Comparison of ENCODE assay signal across 11 cellular contexts in genomic region chr18:57775937-57776336, GRCh38. TPM values are rescaled to one million over a fixed set of nuclear protein-coding genes. Genes with fewer than 3 reads are reported as not detected.
DNase-seq lines count a peak whose midpoint lies in the region; ATAC-seq and TF ChIP-seq lines count a peak whose summit lies in the region.
"Had no signal": no experiment of that assay in that cellular context is flagged by ENCODE, and none has a peak within 500 bp of the region (broad histone marks: within the 10 kb centered on the region; RNA-seq: fewer than 3 reads in every experiment).

No MANE protein-coding gene starts in this region.

- ATAC-seq in psoas muscle: no peak
- no peak for ATAC-seq in GM21825 (IDR thresholded peaks at IDR 0.05; ENCODE audit: unreplicated experiment)

- 38 to 47% methylated on average over 3 of the region's 3 CpGs for WGBS in esophagus, 2 donors
- 69 to 72% (median 70%) methylated on average over 3 of the region's 3 CpGs for WGBS in psoas muscle, 3 donors

- no peaks in the 10 kb centered on the region for H3K9me3 ChIP-seq in esophagus (ENCODE audit: control insufficient read depth in 2 of 2, insufficient read depth in 1 of 2, low read depth in 1 of 2, low read length in 1 of 2)
- no peaks in the 10 kb centered on the region for H3K9me3 ChIP-seq in psoas muscle

- POLR2A ChIA-PET in RWPE1 (lab: Yijun Ruan, JAX; ENCODE audit: low non-redundant PET): no interaction called here

- intact Hi-C loops in psoas muscle (cut with DNase I): no loop called here

- H3K4me3 ChIP-seq in AG10803 (ENCODE audit: low read length): no peak overlapping the region
- no peak overlapping the region for H3K4me3 ChIP-seq in esophagus (ENCODE audit: low read depth in 1 of 2, low read length in 2 of 2)
- no peak overlapping the region for H3K4me3 ChIP-seq in psoas muscle

- H3K36me3 ChIP-seq in esophagus (ENCODE audit: control insufficient read depth in 2 of 2, insufficient read depth in 2 of 2, low read length in 1 of 2) (no peaks in the 10 kb centered on the region), psoas muscle (ENCODE audit: insufficient read depth in 1 of 2, low read depth in 1 of 2) (no peaks in the 10 kb centered on the region)

- DNase-seq in AG10803 (ENCODE audit: low read depth): peak; percentile 45
- DNase-seq in RWPE1 (ENCODE audit: low spot score): peak; percentile 66
- no peak for DNase-seq in psoas muscle
- DNase-seq in NCI-H187 (lab: John Stamatoyannopoulos, UW): no peak
- no peak for DNase-seq in A172 (ENCODE audit: low spot score)
- no peak for DNase-seq in medulla oblongata (ENCODE audit: extremely low spot score)
- DNase-seq: activated CD8-positive, alpha-beta memory T cell treated with anti-CD3 and anti-CD28 coated beads, Interleukin-2, amount 50 U/mL, for 48 hours; amygdala; right cardiac atrium had no signal

- TF ChIP-seq CTCF in AG10803 (conservative IDR thresholded peaks at IDR 0.05; ENCODE audit: low read length) (no peak), RWPE1 (conservative IDR thresholded peaks at IDR 0.05; ENCODE audit: low read depth) (no peak), psoas muscle (IDR thresholded peaks at IDR 0.05) (no peak)

- no peaks in the 10 kb centered on the region for H3K27me3 ChIP-seq in esophagus (ENCODE audit: control insufficient read depth in 1 of 2, insufficient read depth in 2 of 2, low read length in 2 of 2)
- no peaks in the 10 kb centered on the region for H3K27me3 ChIP-seq in psoas muscle (ENCODE audit: insufficient read depth in 3 of 3, low read length in 2 of 3)

- peak overlapping the region; percentile 77 for H3K27ac ChIP-seq in RWPE1
- H3K27ac ChIP-seq in esophagus (ENCODE audit: low read depth in 2 of 2, low read length in 1 of 2): peak overlapping the region; percentile 96 to 97
- H3K27ac ChIP-seq in psoas muscle: peak overlapping the region; percentile 21

- H3K4me1 ChIP-seq in esophagus (ENCODE audit: control insufficient read depth in 2 of 2, insufficient read depth in 2 of 2, low read length in 1 of 2): peaks cover 0 to 28% of the 10 kb centered on the region in 2 donors
- peaks cover 48% of the 10 kb centered on the region for H3K4me1 ChIP-seq in psoas muscle

- CTCF ChIA-PET in RWPE1 (lab: Yijun Ruan, JAX): no interaction called here

RNA-seq across cellular contexts. Expression of gene ATP8B1, which starts 27.2 kb away (rescaled TPM):
- polyA plus RNA-seq in esophagus (10 to 100 TPM in 1 of 2 donors, 1 to 10 TPM in 1; 8.0 to 12.9 TPM), psoas muscle (under 1 TPM; 0.45 to 0.79 (median 0.63) TPM)
- 1 to 10 TPM; 1.2 to 2.5 (median 1.7) TPM for total RNA-seq in psoas muscle
- total RNA-seq in A172 (2014; rRNA removed; shearing (Covaris generic)): 38.2 and 38.8 TPM in 2 replicates

Comparison
In these comparisons a context has a peak if more than half of its experiments do, and no peak if none do; other contexts are left out.
1. DNase-seq: peak in AG10803 (single experiment) and RWPE1 (single experiment); none in psoas muscle (0 of 2), NCI-H187 (0 of 2), A172 (single experiment) and medulla oblongata (single experiment).
2. H3K27ac ChIP-seq: peak in every context shown above with its lines; median percentile 96 in esophagus; 77 in RWPE1; 21 in psoas muscle.
3. RNA of gene ATP8B1, which starts 27.2 kb away (total RNA-seq): 38.2 to 38.8 TPM in A172; 1.2 to 2.5 TPM in psoas muscle; every median in the first group is over 10 times any median in the second.